3 cellular contexts compared by ENCODE assay signal in genomic region chr10:5748394-5748803, GRCh38.
A peak's percentile ranks its signal among the peaks of the same experiment; 100 is the strongest.
TF ChIP-seq lines count a peak whose summit lies in the region.

No MANE protein-coding gene starts in this region.

TF ChIP-seq in A549, 52 proteins besides CTCF, POLR2A, EP300 and RAD21:
- peak; percentile 61 for TF ChIP-seq MAFK (IDR thresholded peaks at IDR 0.05; ENCODE audit: partially characterized antibody)
- TF ChIP-seq REST (IDR thresholded peaks at IDR 0.05), result no peak
- no peak for TF ChIP-seq FOSB (CRISPR knock-in tag; IDR thresholded peaks at IDR 0.05)

TF ChIP-seq in GM23338, 12 proteins besides CTCF, POLR2A, EP300 and RAD21:
- TF ChIP-seq CREB1 (CRISPR knock-in tag; IDR thresholded peaks at IDR 0.05; ENCODE audit: low read depth) (no peak), ZNF331 (CRISPR knock-in tag; IDR thresholded peaks at IDR 0.05; ENCODE audit: low read depth) (no peak), POLR2AphosphoS5 (IDR thresholded peaks at IDR 0.05; ENCODE audit: low read depth) (no peak), ZNF462 (CRISPR knock-in tag; IDR thresholded peaks at IDR 0.05) (no peak), REST (IDR thresholded peaks at IDR 0.05; ENCODE audit: unreplicated experiment) (no peak), NANOG (IDR thresholded peaks at IDR 0.05; ENCODE audit: borderline replicate concordance) (no peak), EZH2phosphoT487 (IDR thresholded peaks at IDR 0.05; ENCODE audit: unreplicated experiment) (no peak)

TF ChIP-seq in H1, 55 proteins besides CTCF, POLR2A, EP300 and RAD21:
- TF ChIP-seq POLR2AphosphoS5 (IDR thresholded peaks at IDR 0.05; ENCODE audit: low read depth, low read length) (peak; percentile 16; the same call in 1 of the 2 replicates), SP4 (IDR thresholded peaks at IDR 0.05; ENCODE audit: low read length) (no peak), EGR1 (IDR thresholded peaks at IDR 0.05; ENCODE audit: borderline replicate concordance, low read depth, low read length) (no peak), HDAC6 (IDR thresholded peaks at IDR 0.05; ENCODE audit: low read depth, low read length) (no peak)
TF ChIP-seq in H1: peak in this region for 1.
